ENCODE assay signal across 24 cellular contexts in genomic region chr5:94337617-94338016, GRCh38.
"Had no signal": no experiment of that assay in that cellular context is flagged by ENCODE, and none has a peak within 500 bp of the region (broad histone marks: within the 10 kb centered on the region; RNA-seq: fewer than 3 reads in every experiment).

No MANE protein-coding gene starts in this region.

- H3K4me1 ChIP-seq: stomach, suprapubic skin, testis, thyroid gland, tibial artery, tibial nerve, transverse colon, upper lobe of left lung, upper lobe of right lung, uterus, vagina had no signal

- H3K27me3 ChIP-seq: stomach, suprapubic skin, testis, thyroid gland, tibial artery, tibial nerve, transverse colon, upper lobe of left lung, upper lobe of right lung, uterus, vagina had no signal

- H3K9me3 ChIP-seq: stomach, testis, thoracic aorta, thyroid gland, tibial artery, tibial nerve, transverse colon, upper lobe of left lung, upper lobe of right lung, uterus, vagina had no signal

- H3K4me3 ChIP-seq: stomach, suprapubic skin, testis, thoracic aorta, thyroid gland, tibial artery, tibial nerve, transverse colon, upper lobe of left lung, upper lobe of right lung, uterus, vagina had no signal

- H3K36me3 ChIP-seq: stomach, suprapubic skin, thoracic aorta, thyroid gland, tibial artery, transverse colon, upper lobe of left lung, upper lobe of right lung, uterus, vagina had no signal

- DNase-seq: stimulated activated CD4-positive, alpha-beta T cell treated with anti-CD3 and anti-CD28 coated beads, Interleukin-2, amount 100 ng/mL, for 48 hours; stimulated activated CD4-positive, alpha-beta T cell treated with anti-CD3 and anti-CD28 coated beads, Interleukin-4, amount 100 ng/mL, for 1 hour; stimulated activated CD4-positive, alpha-beta T cell treated with anti-CD3 and anti-CD28 coated beads, Interleukin-4, amount 100 ng/mL, for 24 hours; stimulated activated CD4-positive, alpha-beta T cell treated with anti-CD3 and anti-CD28 coated beads, Interleukin-4, amount 100 ng/mL, for 4 hours; stimulated activated CD8-positive, alpha-beta memory T cell treated with anti-CD3 and anti-CD28 coated beads, Interleukin-4, amount 100 ng/mL, for 48 hours; stimulated activated naive B cell treated with anti-CD40 and anti-IgM and Interleukin-4, amounts not matched to agents 10 μg/mL and 1 μg/mL and 100 μg/mL, for 72 hours; stimulated activated naive CD4-positive, alpha-beta T cell; stimulated activated naive CD4-positive, alpha-beta T cell treated with Interleukin-2 at 50 U/mL for 16 hours; stimulated activated naive CD8-positive, alpha-beta T cell treated with anti-CD3 and anti-CD28 coated beads, Interleukin-15, amount 100 ng/mL, for 72 hours; stimulated activated naive CD8-positive, alpha-beta T cell treated with anti-CD3 and anti-CD28 coated beads, Interleukin-15, Interleukin-2, amounts not matched to agents 100 U/mL and 50 U/mL, for 24 hours; stomach; substantia nigra; testis; thyroid gland; tibial artery; transverse colon; upper lobe of left lung; upper lobe of right lung; uterus had no signal

- H3K27ac ChIP-seq: stomach, suprapubic skin, testis, thoracic aorta, thyroid gland, tibial artery, tibial nerve, transverse colon, upper lobe of left lung, upper lobe of right lung, uterus, vagina had no signal

- FAIRE-seq: urothelium cell line had no signal
